21 cellular contexts compared by ENCODE assay signal in genomic region chr2:234747032-234747431, GRCh38.
"Had no signal": no experiment of that assay in that cellular context is flagged by ENCODE, and none has a peak within 500 bp of the region (broad histone marks: within the 10 kb centered on the region; RNA-seq: fewer than 3 reads in every experiment).

No MANE protein-coding gene starts in this region.

- H3K4me3 ChIP-seq: mucosa of descending colon, pancreas, psoas muscle, right atrium auricular region, thyroid gland had no signal

- H3K27me3 ChIP-seq: pancreas, right atrium auricular region, thyroid gland had no signal

- H3K36me3 Mint-ChIP-seq: activated CD8-positive, alpha-beta memory T cell treated with anti-CD3 and anti-CD28 coated beads, Interleukin-2, amount 10 ng/mL, durations not matched to agents 7 days and 5 days; activated naive CD4-positive, alpha-beta T cell treated with anti-CD3 and anti-CD28 coated beads, Interleukin-2, amount 50 U/mL, for 24 hours; brain had no signal

- H3K4me1 ChIP-seq: pancreas, psoas muscle, right atrium auricular region, thyroid gland had no signal

- H3K27ac ChIP-seq: pancreas, psoas muscle, right atrium auricular region, thyroid gland had no signal

- ATAC-seq: activated CD8-positive, alpha-beta memory T cell treated with anti-CD3 and anti-CD28 coated beads, Interleukin-2, amount 10 ng/mL, durations not matched to agents 7 days and 5 days; activated CD8-positive, alpha-beta T cell treated with anti-CD3 and anti-CD28 coated beads for 36 hours; left colon; mucosa of descending colon; pancreas; psoas muscle had no signal

- H3K9me3 Mint-ChIP-seq: activated CD4-positive, alpha-beta T cell treated with anti-CD3 and anti-CD28 coated beads, Interleukin-2, amount 10 ng/mL, durations not matched to agents 7 days and 5 days; activated CD8-positive, alpha-beta T cell treated with anti-CD3 and anti-CD28 coated beads for 36 hours; activated naive CD4-positive, alpha-beta T cell treated with anti-CD3 and anti-CD28 coated beads, Interleukin-2, amount 50 U/mL, for 24 hours; stimulated activated naive CD8-positive, alpha-beta T cell treated with anti-CD3 and anti-CD28 coated beads, Interleukin-15, Interleukin-2, amounts not matched to agents 100 ng/mL and 50 ng/mL, for 24 hours had no signal

- DNase-seq: activated CD4-positive, alpha-beta T cell treated with anti-CD3 and anti-CD28 coated beads, Interleukin-2, amount 10 ng/mL, durations not matched to agents 7 days and 5 days; activated CD8-positive, alpha-beta memory T cell treated with anti-CD3 and anti-CD28 coated beads, Interleukin-2, amount 10 ng/mL, durations not matched to agents 7 days and 5 days; activated CD8-positive, alpha-beta T cell treated with anti-CD3 and anti-CD28 coated beads for 36 hours; activated gamma-delta T cell; activated T-cell treated with anti-CD3 and anti-CD28 coated beads for 4 hours; aorta; left colon; mesendoderm; mucosa of descending colon; nephron progenitor cell; pancreas; psoas muscle; stimulated activated CD4-positive, alpha-beta T cell treated with anti-CD3 and anti-CD28 coated beads, Interleukin-12 subunit alpha, Interleukin-12 subunit beta, amount 100 ng/mL, for 4 hours; substantia nigra; SW 1271; T-helper 2 cell; thyroid gland had no signal

- H3K4me3 Mint-ChIP-seq: activated CD4-positive, alpha-beta T cell treated with anti-CD3 and anti-CD28 coated beads, Interleukin-2, amount 10 ng/mL, durations not matched to agents 7 days and 5 days; activated CD8-positive, alpha-beta memory T cell treated with anti-CD3 and anti-CD28 coated beads, Interleukin-2, amount 10 ng/mL, durations not matched to agents 7 days and 5 days; activated CD8-positive, alpha-beta T cell treated with anti-CD3 and anti-CD28 coated beads for 36 hours; activated naive CD4-positive, alpha-beta T cell treated with anti-CD3 and anti-CD28 coated beads, Interleukin-2, amount 50 U/mL, for 24 hours; brain; nephron progenitor cell; stimulated activated naive CD8-positive, alpha-beta T cell treated with anti-CD3 and anti-CD28 coated beads, Interleukin-15, Interleukin-2, amounts not matched to agents 100 ng/mL and 50 ng/mL, for 24 hours had no signal

- H3K27ac Mint-ChIP-seq: activated CD4-positive, alpha-beta T cell treated with anti-CD3 and anti-CD28 coated beads, Interleukin-2, amount 10 ng/mL, durations not matched to agents 7 days and 5 days; activated CD8-positive, alpha-beta memory T cell treated with anti-CD3 and anti-CD28 coated beads, Interleukin-2, amount 10 ng/mL, durations not matched to agents 7 days and 5 days; activated CD8-positive, alpha-beta T cell treated with anti-CD3 and anti-CD28 coated beads for 36 hours; activated naive CD4-positive, alpha-beta T cell treated with anti-CD3 and anti-CD28 coated beads, Interleukin-2, amount 50 U/mL, for 24 hours; brain; nephron progenitor cell; stimulated activated naive CD8-positive, alpha-beta T cell treated with anti-CD3 and anti-CD28 coated beads, Interleukin-15, Interleukin-2, amounts not matched to agents 100 ng/mL and 50 ng/mL, for 24 hours had no signal

- H3K4me1 Mint-ChIP-seq: activated CD4-positive, alpha-beta T cell treated with anti-CD3 and anti-CD28 coated beads, Interleukin-2, amount 10 ng/mL, durations not matched to agents 7 days and 5 days; activated CD8-positive, alpha-beta memory T cell treated with anti-CD3 and anti-CD28 coated beads, Interleukin-2, amount 10 ng/mL, durations not matched to agents 7 days and 5 days; activated naive CD4-positive, alpha-beta T cell treated with anti-CD3 and anti-CD28 coated beads, Interleukin-2, amount 50 U/mL, for 24 hours; nephron progenitor cell had no signal

- H3K9me3 ChIP-seq: mucosa of descending colon, pancreas, psoas muscle, right atrium auricular region, thyroid gland had no signal

- H3K36me3 ChIP-seq: pancreas, right atrium auricular region, thyroid gland had no signal
